In the genomic region with DNA sequence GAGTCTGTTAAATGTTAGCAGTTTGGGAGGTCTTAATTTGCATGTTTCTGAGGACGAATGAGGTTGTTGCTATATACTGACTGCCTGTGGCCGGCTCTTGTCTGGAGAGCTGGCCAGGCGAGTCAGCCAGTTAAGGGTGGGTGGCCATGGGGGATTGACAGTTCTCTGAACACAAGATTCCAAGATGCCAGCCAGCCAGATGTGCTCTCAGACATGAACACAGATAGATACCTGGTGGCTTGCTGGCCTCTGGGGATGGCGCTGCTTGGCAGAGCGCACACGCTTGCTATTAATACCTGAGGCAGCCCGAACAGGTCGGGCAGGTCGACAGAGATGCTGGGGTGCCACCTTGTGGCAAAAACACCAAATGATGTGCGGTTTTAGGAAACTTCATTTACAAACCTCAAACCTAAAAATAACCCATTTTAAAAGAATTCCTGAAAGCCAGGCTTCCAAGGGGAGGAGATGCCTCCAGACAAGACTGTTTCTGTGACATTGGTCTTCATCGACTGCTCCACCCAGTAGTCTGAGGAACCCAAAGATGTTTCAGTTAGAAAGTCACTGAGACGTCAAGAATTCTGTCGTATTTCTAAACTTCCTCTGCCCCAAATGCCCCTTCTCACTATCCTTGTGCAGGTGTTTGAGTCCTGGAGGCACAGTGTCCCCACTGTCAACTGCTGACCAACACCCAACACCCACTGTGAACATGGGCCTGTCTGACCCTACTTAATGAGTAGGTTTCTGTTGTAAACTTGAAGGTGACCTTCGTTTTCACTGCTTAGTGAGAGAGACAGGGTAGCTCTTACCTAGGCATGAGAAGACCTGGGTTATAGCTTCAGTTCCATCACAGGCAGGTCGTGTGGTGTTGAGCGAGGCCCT, we compare ENCODE assay signal across 8 cellular contexts.
DNase-seq lines count a peak whose midpoint lies in the region; TF ChIP-seq lines count a peak whose summit lies in the region.

No MANE protein-coding gene starts in this region.

- DNase-seq in GM06990 (ENCODE audit: extremely low read depth, insufficient read length) (peak; percentile 64), NCI-H2227 (lab: John Stamatoyannopoulos, UW; ENCODE audit: unreplicated experiment) (peak; percentile 54), mucosa of gallbladder (ENCODE audit: low spot score) (peak; percentile 58), T1000 (lab: John Stamatoyannopoulos, UW) (no peak)
- peak; percentile 73 for DNase-seq in activated CD4-positive, alpha-beta memory T cell treated with anti-CD3 and anti-CD28 coated beads, Interleukin-2, amount 10 ng/mL, durations not matched to agents 7 days and 5 days
- peak; percentile 55 for DNase-seq in effector CD8-positive, alpha-beta T cell (lab: John Stamatoyannopoulos, UW)
- peak; percentile 47 for DNase-seq in stimulated activated CD8-positive, alpha-beta memory T cell treated with anti-CD3 and anti-CD28 coated beads, Interleukin-7, amount 100 ng/mL, for 4 hours (ENCODE audit: low read depth in 2 of 2)

- H3K27me3 ChIP-seq in GM06990 (replicated peaks; ENCODE audit: control insufficient read depth, insufficient read depth, low read length), result no peaks in the 10 kb centered on the region

- H3K36me3 ChIP-seq in GM06990 (ENCODE audit: control insufficient read depth, insufficient read depth, low read length) (no peaks in the 10 kb centered on the region; the same call in 1 of the 2 replicates), HEK293 (ENCODE audit: control insufficient read depth in 2 of 2, insufficient read depth in 1 of 2, low read length in 2 of 2) (peaks cover 0 to 13% of the 10 kb centered on the region in 2 experiments; a peak in 2 of 3 replicates)

- no peak overlapping the region for H3K27ac ChIP-seq in HEK293 (ENCODE audit: extremely low read depth, low read depth, low read length)

- H3K36me3 Mint-ChIP-seq in activated CD4-positive, alpha-beta memory T cell treated with anti-CD3 and anti-CD28 coated beads, Interleukin-2, amount 10 ng/mL, durations not matched to agents 7 days and 5 days (ENCODE audit: low read depth), result no peaks in the 10 kb centered on the region

- H3K27ac Mint-ChIP-seq in activated CD4-positive, alpha-beta memory T cell treated with anti-CD3 and anti-CD28 coated beads, Interleukin-2, amount 10 ng/mL, durations not matched to agents 7 days and 5 days, result peak overlapping the region; percentile 69

- no peaks in the 10 kb centered on the region for H3K4me1 ChIP-seq in HEK293 (ENCODE audit: control insufficient read depth, insufficient read depth, low read length)

- no peak overlapping the region for H3K4me3 ChIP-seq in GM06990 (replicated peaks; ENCODE audit: low read depth, low read length)
- no peak overlapping the region for H3K4me3 ChIP-seq in HEK293 (ENCODE audit: low read depth, low read length)

- CTCF ChIA-PET in HEK293 (lab: Yijun Ruan, JAX), result interaction anchor here (0.6 to 5.8 kb wide), 12 partner anchors 8 to 386 kb away, joined by 3 to 57 read pairs (median 4); a partner anchor contains a TSS
- CTCF ChIA-PET in activated CD4-positive, alpha-beta memory T cell treated with anti-CD3 and anti-CD28 coated beads, Interleukin-2, amount 10 ng/mL, durations not matched to agents 7 days and 5 days (lab: Charles Lee), result interaction anchor here (0.6 to 4.7 kb wide), 8 partner anchors 15 to 265 kb away, joined by 3 to 90 read pairs (median 4); a partner anchor contains a TSS

- peaks cover 30% of the 10 kb centered on the region for H3K4me1 Mint-ChIP-seq in activated CD4-positive, alpha-beta memory T cell treated with anti-CD3 and anti-CD28 coated beads, Interleukin-2, amount 10 ng/mL, durations not matched to agents 7 days and 5 days

- H3K9me3 Mint-ChIP-seq in activated CD4-positive, alpha-beta memory T cell treated with anti-CD3 and anti-CD28 coated beads, Interleukin-2, amount 10 ng/mL, durations not matched to agents 7 days and 5 days, result no peaks in the 10 kb centered on the region

- peak; percentile 63 for TF ChIP-seq CTCF in GM06990 (IDR thresholded peaks at IDR 0.05; ENCODE audit: insufficient read depth, low read length, poor library complexity, severe bottlenecking)
- TF ChIP-seq CTCF in HEK293 (tag by site-specific recombination; IDR thresholded peaks at IDR 0.05), result peak; percentile 53

- H3K4me3 Mint-ChIP-seq in activated CD4-positive, alpha-beta memory T cell treated with anti-CD3 and anti-CD28 coated beads, Interleukin-2, amount 10 ng/mL, durations not matched to agents 7 days and 5 days, result no peak overlapping the region

- no peaks in the 10 kb centered on the region for H3K9me3 ChIP-seq in HEK293 (ENCODE audit: control insufficient read depth, insufficient read depth, low read depth, low read length)

- POLR2A ChIA-PET in HEK293 (lab: Yijun Ruan, JAX), result interaction anchor here (1.5 kb wide), 1 partner anchor 152 kb away, joined by 5 read pairs; a partner anchor contains a TSS
- POLR2A ChIA-PET in activated CD4-positive, alpha-beta memory T cell treated with anti-CD3 and anti-CD28 coated beads, Interleukin-2, amount 10 ng/mL, durations not matched to agents 7 days and 5 days (lab: Charles Lee), result interaction anchor here (0.6 to 4.0 kb wide), 5 partner anchors 16 to 155 kb away, joined by 3 to 26 read pairs (median 3); a partner anchor contains a TSS

- no peaks in the 10 kb centered on the region for H3K27me3 Mint-ChIP-seq in activated CD4-positive, alpha-beta memory T cell treated with anti-CD3 and anti-CD28 coated beads, Interleukin-2, amount 10 ng/mL, durations not matched to agents 7 days and 5 days

TF ChIP-seq in HEK293, 187 proteins besides CTCF, POLR2A, EP300 and RAD21 (continues in another document):
- TF ChIP-seq ZEB2 (tag by site-specific recombination; IDR thresholded peaks at IDR 0.05) (0 out of 2 replicates have a peak, but pooled peaks have one; percentile 61), ZNF654 (tag by site-specific recombination; IDR thresholded peaks at IDR 0.05; ENCODE audit: low read depth) (peak; percentile 93), ZNF596 (tag by site-specific recombination; IDR thresholded peaks at IDR 0.05) (no peak), OVOL3 (tag by site-specific recombination; IDR thresholded peaks at IDR 0.05) (no peak), ZNF600 (tag by site-specific recombination; IDR thresholded peaks at IDR 0.05) (peak; percentile 48; the same call in 1 of the 2 replicates), ZNF140 (tag by site-specific recombination; IDR thresholded peaks at IDR 0.05) (no peak), ZNF24 (tag by site-specific recombination; IDR thresholded peaks at IDR 0.05) (no peak), ZNF664 (tag by site-specific recombination; IDR thresholded peaks at IDR 0.05) (no peak), ZNF2 (tag by site-specific recombination; IDR thresholded peaks at IDR 0.05) (peak; percentile 79; the same call in 1 of the 2 replicates), ZNF660 (tag by site-specific recombination; IDR thresholded peaks at IDR 0.05) (peak; percentile 57; the same call in 1 of the 2 replicates), SETDB1 (IDR thresholded peaks at IDR 0.05; ENCODE audit: insufficient read length, low read length) (no peak), ZIC2 (tag by site-specific recombination; IDR thresholded peaks at IDR 0.05) (no peak)
- TF ChIP-seq, protein P1, sequence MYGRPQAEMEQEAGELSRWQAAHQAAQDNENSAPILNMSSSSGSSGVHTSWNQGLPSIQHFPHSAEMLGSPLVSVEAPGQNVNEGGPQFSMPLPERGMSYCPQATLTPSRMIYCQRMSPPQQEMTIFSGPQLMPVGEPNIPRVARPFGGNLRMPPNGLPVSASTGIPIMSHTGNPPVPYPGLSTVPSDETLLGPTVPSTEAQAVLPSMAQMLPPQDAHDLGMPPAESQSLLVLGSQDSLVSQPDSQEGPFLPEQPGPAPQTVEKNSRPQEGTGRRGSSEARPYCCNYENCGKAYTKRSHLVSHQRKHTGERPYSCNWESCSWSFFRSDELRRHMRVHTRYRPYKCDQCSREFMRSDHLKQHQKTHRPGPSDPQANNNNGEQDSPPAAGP (tag by site-specific recombination; IDR thresholded peaks at IDR 0.05), result no peak
- TF ChIP-seq, protein P2, sequence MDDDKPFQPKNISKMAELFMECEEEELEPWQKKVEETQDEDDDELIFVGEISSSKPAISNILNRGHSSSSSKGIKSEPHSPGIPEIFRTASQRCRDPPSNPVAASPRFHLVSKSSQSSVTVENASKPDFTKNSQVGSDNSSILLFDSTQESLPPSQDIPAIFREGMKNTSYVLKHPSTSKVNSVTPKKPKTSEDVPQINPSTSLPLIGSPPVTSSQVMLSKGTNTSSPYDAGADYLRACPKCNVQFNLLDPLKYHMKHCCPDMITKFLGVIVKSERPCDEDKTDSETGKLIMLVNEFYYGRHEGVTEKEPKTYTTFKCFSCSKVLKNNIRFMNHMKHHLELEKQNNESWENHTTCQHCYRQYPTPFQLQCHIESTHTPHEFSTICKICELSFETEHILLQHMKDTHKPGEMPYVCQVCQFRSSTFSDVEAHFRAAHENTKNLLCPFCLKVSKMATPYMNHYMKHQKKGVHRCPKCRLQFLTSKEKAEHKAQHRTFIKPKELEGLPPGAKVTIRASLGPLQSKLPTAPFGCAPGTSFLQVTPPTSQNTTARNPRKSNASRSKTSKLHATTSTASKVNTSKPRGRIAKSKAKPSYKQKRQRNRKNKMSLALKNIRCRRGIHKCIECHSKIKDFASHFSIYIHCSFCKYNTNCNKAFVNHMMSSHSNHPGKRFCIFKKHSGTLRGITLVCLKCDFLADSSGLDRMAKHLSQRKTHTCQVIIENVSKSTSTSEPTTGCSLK (tag by site-specific recombination; IDR thresholded peaks at IDR 0.05), result no peak
- TF ChIP-seq, protein P3, sequence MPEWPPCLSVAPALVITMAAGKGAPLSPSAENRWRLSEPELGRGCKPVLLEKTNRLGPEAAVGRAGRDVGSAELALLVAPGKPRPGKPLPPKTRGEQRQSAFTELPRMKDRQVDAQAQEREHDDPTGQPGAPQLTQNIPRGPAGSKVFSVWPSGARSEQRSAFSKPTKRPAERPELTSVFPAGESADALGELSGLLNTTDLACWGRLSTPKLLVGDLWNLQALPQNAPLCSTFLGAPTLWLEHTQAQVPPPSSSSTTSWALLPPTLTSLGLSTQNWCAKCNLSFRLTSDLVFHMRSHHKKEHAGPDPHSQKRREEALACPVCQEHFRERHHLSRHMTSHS (tag by site-specific recombination; IDR thresholded peaks at IDR 0.05), result no peak
- TF ChIP-seq, protein P4, sequence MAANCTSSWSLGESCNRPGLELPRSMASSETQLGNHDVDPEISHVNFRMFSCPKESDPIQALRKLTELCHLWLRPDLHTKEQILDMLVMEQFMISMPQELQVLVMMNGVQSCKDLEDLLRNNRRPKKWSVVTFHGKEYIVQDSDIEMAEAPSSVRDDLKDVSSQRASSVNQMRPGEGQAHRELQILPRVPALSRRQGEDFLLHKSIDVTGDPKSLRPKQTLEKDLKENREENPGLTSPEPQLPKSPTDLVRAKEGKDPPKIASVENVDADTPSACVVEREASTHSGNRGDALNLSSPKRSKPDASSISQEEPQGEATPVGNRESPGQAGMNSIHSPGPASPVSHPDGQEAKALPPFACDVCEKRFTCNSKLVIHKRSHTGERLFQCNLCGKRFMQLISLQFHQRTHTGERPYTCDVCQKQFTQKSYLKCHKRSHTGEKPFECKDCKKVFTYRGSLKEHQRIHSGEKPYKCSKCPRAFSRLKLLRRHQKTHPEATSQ (tag by site-specific recombination; IDR thresholded peaks at IDR 0.05), result no peak
